18 cellular contexts compared by ENCODE assay signal in genomic region chr20:23607497-23608245, GRCh38. TPM values are rescaled to one million over a fixed set of nuclear protein-coding genes. Genes with fewer than 3 reads are reported as not detected.
DNase-seq lines count a peak whose midpoint lies in the region; ATAC-seq and TF ChIP-seq lines count a peak whose summit lies in the region.
"Had no signal": no experiment of that assay in that cellular context is flagged by ENCODE, and none has a peak within 500 bp of the region (broad histone marks: within the 10 kb centered on the region; RNA-seq: fewer than 3 reads in every experiment).

No MANE protein-coding gene starts in this region.

- H3F3A ChIP-seq in GM23338 (replicated peaks; ENCODE audit: low read depth) = no peaks in the 10 kb centered on the region

- no peak for TF ChIP-seq EP300 in esophagus muscularis mucosa (IDR thresholded peaks at IDR 0.05)

- no peak overlapping the region for H3K4me3 Mint-ChIP-seq in GM23338
- H3K4me3 Mint-ChIP-seq: CD4-positive, alpha-beta memory T cell; H9 had no signal

- no peak overlapping the region for H3K27ac ChIP-seq in BLaER1 treated with 17β-estradiol and CSF1 and Interleukin-3, amounts not matched to agents 10 nM and 100 nM
- H3K27ac ChIP-seq in GM23338 (ENCODE audit: low read depth) = no peak overlapping the region
- H3K27ac ChIP-seq in esophagus muscularis mucosa (replicated peaks in 1 of 4) = peak overlapping the region in 3 of 4 donors; percentile 8 to 63 (median 35)
- no peak overlapping the region for H3K27ac ChIP-seq in neuronal stem cell (replicated peaks; ENCODE audit: low read length)
- H3K27ac ChIP-seq: C4-2B had no signal

- no peaks in the 10 kb centered on the region for H3K27me3 ChIP-seq in BLaER1 treated with 17β-estradiol and CSF1 and Interleukin-3, amounts not matched to agents 10 nM and 100 nM
- H3K27me3 ChIP-seq in GM23338 (ENCODE audit: insufficient read depth) (no peaks in the 10 kb centered on the region), esophagus muscularis mucosa (no peaks in the 10 kb centered on the region), neuronal stem cell (ENCODE audit: control insufficient read depth in 3 of 3, insufficient read depth in 3 of 3, low read depth in 1 of 3, low read length in 3 of 3) (peaks cover 0 to 39% (median 0%) of the 10 kb centered on the region in 3 experiments), BE2C (peaks cover 3% of the 10 kb centered on the region; the same call in 1 of the 2 replicates)

- H3K79me1 ChIP-seq in neuronal stem cell (ENCODE audit: low read depth, low read length) = no peaks in the 10 kb centered on the region

- H3K79me2 ChIP-seq in GM23338 (replicated peaks; ENCODE audit: insufficient read depth) = no peaks in the 10 kb centered on the region

- H3K4ac ChIP-seq in neuronal stem cell (ENCODE audit: low read length) = no peak overlapping the region

- H3K9me3 Mint-ChIP-seq in GM23338 = no peaks in the 10 kb centered on the region; the same call in 2 of the 3 replicates
- H3K9me3 Mint-ChIP-seq: H9 had no signal

- no peak overlapping the region for H2BK15ac ChIP-seq in neuronal stem cell (ENCODE audit: low read length)

- H3K9me2 ChIP-seq in GM23338 (ENCODE audit: insufficient read depth) = no peaks in the 10 kb centered on the region; the same call in 1 of the 2 replicates

- ATAC-seq in GM23338 = no peak

- H3K14ac ChIP-seq in neuronal stem cell (ENCODE audit: low read length) = no peak overlapping the region

- H4K91ac ChIP-seq in neuronal stem cell (ENCODE audit: low read depth, low read length, poor library complexity) = no peak overlapping the region

- peaks cover 14% of the 10 kb centered on the region for H3K4me1 Mint-ChIP-seq in GM23338
- H3K4me1 Mint-ChIP-seq: CD4-positive, alpha-beta memory T cell had no signal

- no peak for TF ChIP-seq POLR2A in esophagus muscularis mucosa (IDR thresholded peaks at IDR 0.05; ENCODE audit: low read depth)

- no peak for DNase-seq in GM23338 (ENCODE audit: low spot score)
- DNase-seq in esophagus muscularis mucosa (ENCODE audit: extremely low spot score) = peak; percentile 75
- no peak for DNase-seq in neuronal stem cell (ENCODE audit: low spot score)
- no peak for DNase-seq in hypothalamus (lab: John Stamatoyannopoulos, UW)
- DNase-seq in BE2C = no peak
- no peak for DNase-seq in CD1c-positive myeloid dendritic cell (ENCODE audit: extremely low spot score)
- no peak for DNase-seq in NCI-H146 (lab: John Stamatoyannopoulos, UW)
- DNase-seq: ACHN; CD4-positive, alpha-beta memory T cell; DMS153; DMS79; GF-D8; GOT3; H9 had no signal

- H2AK5ac ChIP-seq in neuronal stem cell (ENCODE audit: low read depth, low read length) = peak overlapping the region; percentile 83

- H4K20me1 ChIP-seq in BLaER1 treated with 17β-estradiol and CSF1 and Interleukin-3, amounts not matched to agents 10 nM and 100 nM = no peaks in the 10 kb centered on the region
- H4K20me1 ChIP-seq in GM23338 (replicated peaks; ENCODE audit: insufficient read depth) = no peaks in the 10 kb centered on the region

- no peak overlapping the region for H4K8ac ChIP-seq in neuronal stem cell (ENCODE audit: low read depth, low read length)

- no peak overlapping the region for H3K23ac ChIP-seq in neuronal stem cell (ENCODE audit: low read depth, low read length, poor library complexity)

- peak overlapping the region in 1 of 11 experiments; percentile 32; a peak in 1 of 22 replicates for H3K9ac ChIP-seq in BLaER1 treated with 17β-estradiol and CSF1 and Interleukin-3, amounts not matched to agents 10 nM and 100 nM
- H3K9ac ChIP-seq in neuronal stem cell (ENCODE audit: low read depth, low read length, poor library complexity) = no peak overlapping the region

- peaks cover 4% of the 10 kb centered on the region for H3K27me3 Mint-ChIP-seq in GM23338 (ENCODE audit: insufficient read depth, low read depth, poor library complexity)

- H3K4me2 ChIP-seq in BLaER1 treated with 17β-estradiol and CSF1 and Interleukin-3, amounts not matched to agents 10 nM and 100 nM = peak overlapping the region in 9 of 11 experiments; percentile 37 to 70 (median 57); a peak in 16 of 22 replicates
- H3K4me2 ChIP-seq in GM23338 = no peak overlapping the region
- no peak overlapping the region for H3K4me2 ChIP-seq in neuronal stem cell (ENCODE audit: insufficient read depth, low read length, poor library complexity, severe bottlenecking)

- no peak overlapping the region for H3K4me3 ChIP-seq in BLaER1 treated with 17β-estradiol and CSF1 and Interleukin-3, amounts not matched to agents 10 nM and 100 nM
- H3K4me3 ChIP-seq in GM23338 (no peak overlapping the region), esophagus muscularis mucosa (no peak overlapping the region), neuronal stem cell (ENCODE audit: low read length in 2 of 2) (no peak overlapping the region), BE2C (ENCODE audit: low read depth, low read length) (no peak overlapping the region)
- H3K4me3 ChIP-seq: K562 had no signal

- no peaks in the 10 kb centered on the region for H3K36me3 ChIP-seq in BLaER1 treated with 17β-estradiol and CSF1 and Interleukin-3, amounts not matched to agents 10 nM and 100 nM
- H3K36me3 ChIP-seq in GM23338 (ENCODE audit: insufficient read depth) = no peaks in the 10 kb centered on the region
- no peaks in the 10 kb centered on the region for H3K36me3 ChIP-seq in esophagus muscularis mucosa
- no peaks in the 10 kb centered on the region for H3K36me3 ChIP-seq in neuronal stem cell (replicated peaks in 1 of 2; ENCODE audit: control insufficient read depth in 2 of 2, insufficient read depth in 2 of 2, low read length in 2 of 2)
- no peaks in the 10 kb centered on the region for H3K36me3 ChIP-seq in BE2C

- intact Hi-C loops in esophagus muscularis mucosa (cut with DNase I) = loop anchor here (1.0 to 5.0 kb wide), 2 partner anchors 166 to 185 kb away; partner anchors contain the start of gene NAPB

- H2BK5ac ChIP-seq in neuronal stem cell (ENCODE audit: low read length) = no peak overlapping the region

- WGBS in esophagus muscularis mucosa = 92% methylated on average over 13 of the region's 14 CpGs
- no CpG with 5 or more reads among the region's 14 CpGs for WGBS in neuronal stem cell (ENCODE audit: extremely low coverage in 2 of 2, insufficient read length in 2 of 2, insufficient replicate concordance in 1 of 2), 2 donors

- H3K4me1 ChIP-seq in BLaER1 treated with 17β-estradiol and CSF1 and Interleukin-3, amounts not matched to agents 10 nM and 100 nM = peaks cover 11 to 40% (median 32%) of the 10 kb centered on the region in 10 experiments
- H3K4me1 ChIP-seq in GM23338 (ENCODE audit: insufficient read depth) (peaks cover 6% of the 10 kb centered on the region; the same call in 1 of the 2 replicates), esophagus muscularis mucosa (peaks cover 0 to 49% (median 38%) of the 10 kb centered on the region in 4 donors), neuronal stem cell (ENCODE audit: control insufficient read depth in 2 of 2, insufficient read depth in 1 of 2, low read depth in 1 of 2, low read length in 2 of 2) (peaks cover 0 to 9% of the 10 kb centered on the region in 2 donors), BE2C (no peaks in the 10 kb centered on the region)

- TF ChIP-seq CTCF in GM23338 (conservative IDR thresholded peaks at IDR 0.05; ENCODE audit: low read depth in 2 of 2) = no peak
- no peak for TF ChIP-seq CTCF in esophagus muscularis mucosa (IDR thresholded peaks at IDR 0.05)
- no peak for TF ChIP-seq CTCF in BE2C (IDR thresholded peaks at IDR 0.05; ENCODE audit: low read depth, low read length)

- H3K18ac ChIP-seq in neuronal stem cell (ENCODE audit: low read length) = no peak overlapping the region

- no peak overlapping the region for H3K27ac Mint-ChIP-seq in GM23338
- H3K27ac Mint-ChIP-seq: CD4-positive, alpha-beta memory T cell had no signal

- no peak overlapping the region for H2BK120ac ChIP-seq in neuronal stem cell (ENCODE audit: low read depth, low read length)

- H3K36me3 Mint-ChIP-seq in GM23338 (ENCODE audit: low read depth) = no peaks in the 10 kb centered on the region
- H3K36me3 Mint-ChIP-seq: CD4-positive, alpha-beta memory T cell had no signal

- H2BK12ac ChIP-seq in neuronal stem cell (ENCODE audit: low read length) = no peak overlapping the region

- H2AFZ ChIP-seq in GM23338 = 0 out of 2 replicates have a peak overlapping the region, but pooled peaks have one; percentile 52
- peak overlapping the region; percentile 34 for H2AFZ ChIP-seq in neuronal stem cell (ENCODE audit: low read length)

- H3K9me3 ChIP-seq in BLaER1 treated with 17β-estradiol and CSF1 and Interleukin-3, amounts not matched to agents 10 nM and 100 nM (replicated peaks in 1 of 11) = 0 out of 22 replicates have a peak, but pooled peaks cover 0 to 8% (median 0%) of the 10 kb centered on the region in 11 experiments
- H3K9me3 ChIP-seq in esophagus muscularis mucosa = no peaks in the 10 kb centered on the region
- H3K9me3 ChIP-seq in neuronal stem cell (replicated peaks in 1 of 2; ENCODE audit: control insufficient read depth in 2 of 2, insufficient read depth in 1 of 2, low read depth in 1 of 2, low read length in 2 of 2) = no peaks in the 10 kb centered on the region
- no peaks in the 10 kb centered on the region for H3K9me3 ChIP-seq in BE2C

TF ChIP-seq in GM23338, 12 proteins besides CTCF, POLR2A, EP300 and RAD21 (continues in another document):
- TF ChIP-seq STAT1 (IDR thresholded peaks at IDR 0.05; ENCODE audit: unreplicated experiment) = no peak

RNA-seq across cellular contexts. Expression of gene CST9, which starts 2.0 kb away (rescaled TPM):
- not detected in 2 replicates for total RNA-seq in GM23338 (2014; rRNA removed; shearing (Covaris generic))
- not detected in 2 replicates for polyA plus RNA-seq in GM23338 (2016; fragmentation: Nextera tagmentation; extraction: Ambion mirVana)
- not detected for total RNA-seq in esophagus muscularis mucosa
- not detected for polyA plus RNA-seq in neuronal stem cell (2013, experiment 1 of 2)
- polyA plus RNA-seq in neuronal stem cell (2013, experiment 2 of 2) = not detected
- not detected for polyA plus RNA-seq in BE2C (2012; ENCODE audit: insufficient read depth, insufficient read length, low read depth)
- total RNA-seq: CD4-positive, alpha-beta memory T cell; H9; HT-29; K562 had no signal
- polyA plus RNA-seq: CD4-positive, alpha-beta memory T cell; K562 had no signal

RNA-seq across cellular contexts. Expression of gene CST3, which starts 30.1 kb away (rescaled TPM):
- 51.8 and 70.7 TPM in 2 replicates for total RNA-seq in GM23338 (2014; rRNA removed; shearing (Covaris generic))
- polyA plus RNA-seq in GM23338 (2016; fragmentation: Nextera tagmentation; extraction: Ambion mirVana) = 71.5 and 72.9 TPM in 2 replicates
- 1,000 to 10,000 TPM; 1,253 to 2,184 (median 1,709) TPM for total RNA-seq in esophagus muscularis mucosa
- polyA plus RNA-seq in neuronal stem cell (2013, experiment 1 of 2) = 110 TPM
- polyA plus RNA-seq in neuronal stem cell (2013, experiment 2 of 2) = 110 TPM
- polyA plus RNA-seq in BE2C (2012; ENCODE audit: insufficient read depth, insufficient read length, low read depth) = 253 TPM

RNA-seq across cellular contexts. Expression of gene CST9L, which starts 39.4 kb away (rescaled TPM):
- total RNA-seq in GM23338 (2014; rRNA removed; shearing (Covaris generic)) = not detected in 2 replicates
- not detected in 2 replicates for polyA plus RNA-seq in GM23338 (2016; fragmentation: Nextera tagmentation; extraction: Ambion mirVana)
- total RNA-seq in esophagus muscularis mucosa = not detected
- polyA plus RNA-seq in neuronal stem cell (2013, experiment 1 of 2) = not detected
- polyA plus RNA-seq in neuronal stem cell (2013, experiment 2 of 2) = not detected
- polyA plus RNA-seq in BE2C (2012; ENCODE audit: insufficient read depth, insufficient read length, low read depth) = not detected
- total RNA-seq: CD4-positive, alpha-beta memory T cell; H9; HT-29; K562 had no signal
- polyA plus RNA-seq: CD4-positive, alpha-beta memory T cell; K562 had no signal

Comparison
In these comparisons a context has a peak if more than half of its experiments do, and no peak if none do; other contexts are left out.
1. H3K27ac ChIP-seq: peak in esophagus muscularis mucosa (3 of 4); none in BLaER1 treated with 17β-estradiol and CSF1 and Interleukin-3, amounts not matched to agents 10 nM and 100 nM (0 of 11), GM23338 (single experiment) and neuronal stem cell (single experiment).
2. H3K4me2 ChIP-seq: peak in BLaER1 treated with 17β-estradiol and CSF1 and Interleukin-3, amounts not matched to agents 10 nM and 100 nM (9 of 11); none in GM23338 (single experiment) and neuronal stem cell (single experiment).
3. RNA of gene CST3, which starts 30.1 kb away (total RNA-seq): 1,253 to 2,184 TPM in esophagus muscularis mucosa; 51.8 to 70.7 TPM in GM23338; every median in the first group is over 10 times any median in the second.